In genomic region chr7:81692146-81692905, GRCh38 we compare ENCODE assay signal across 23 cellular contexts.
DNase-seq lines count a peak whose midpoint lies in the region; ATAC-seq, FAIRE-seq and TF ChIP-seq lines count a peak whose summit lies in the region.
"Had no signal": no experiment of that assay in that cellular context is flagged by ENCODE, and none has a peak within 500 bp of the region (broad histone marks: within the 10 kb centered on the region; RNA-seq: fewer than 3 reads in every experiment).

No MANE protein-coding gene starts in this region.

- peak overlapping the region; percentile 13 for H3K27ac Mint-ChIP-seq in mesothelial cell of epicardium
- no peak overlapping the region for H3K27ac Mint-ChIP-seq in activated CD4-positive, alpha-beta T cell treated with anti-CD3 and anti-CD28 coated beads, Interleukin-2, amount 10 ng/mL, durations not matched to agents 24 days and 14 days
- H3K27ac Mint-ChIP-seq: activated CD8-positive, alpha-beta memory T cell treated with anti-CD3 and anti-CD28 coated beads, Interleukin-2, amount 10 ng/mL, durations not matched to agents 7 days and 5 days; dendritic cell treated with granulocyte-macrophage colony-stimulating factor and Interleukin-4, amounts not matched to agents 40 ng/mL and 50 ng/mL, for 4 days had no signal

- no peak overlapping the region for H3K4me3 Mint-ChIP-seq in mesothelial cell of epicardium
- H3K4me3 Mint-ChIP-seq in activated CD4-positive, alpha-beta T cell treated with anti-CD3 and anti-CD28 coated beads, Interleukin-2, amount 10 ng/mL, durations not matched to agents 24 days and 14 days, result no peak overlapping the region
- H3K4me3 Mint-ChIP-seq: activated CD8-positive, alpha-beta memory T cell treated with anti-CD3 and anti-CD28 coated beads, Interleukin-2, amount 10 ng/mL, durations not matched to agents 7 days and 5 days; dendritic cell treated with granulocyte-macrophage colony-stimulating factor and Interleukin-4, amounts not matched to agents 40 ng/mL and 50 ng/mL, for 4 days had no signal

- peak; percentile 47 for ATAC-seq in GM12878
- no peak for ATAC-seq in HG02938 (IDR thresholded peaks at IDR 0.05; ENCODE audit: unreplicated experiment)
- ATAC-seq: activated CD8-positive, alpha-beta memory T cell treated with anti-CD3 and anti-CD28 coated beads, Interleukin-2, amount 10 ng/mL, durations not matched to agents 7 days and 5 days; stimulated activated naive CD8-positive, alpha-beta T cell treated with anti-CD3 and anti-CD28 coated beads, Interleukin-15, Interleukin-2, amounts not matched to agents 100 U/mL and 50 U/mL, for 24 hours had no signal

- H3K4me2 ChIP-seq in GM12878 (ENCODE audit: control insufficient read depth, insufficient read depth), result no peak overlapping the region

- peaks cover 44% of the 10 kb centered on the region for H3K4me1 Mint-ChIP-seq in mesothelial cell of epicardium
- H3K4me1 Mint-ChIP-seq in activated CD4-positive, alpha-beta T cell treated with anti-CD3 and anti-CD28 coated beads, Interleukin-2, amount 10 ng/mL, durations not matched to agents 24 days and 14 days, result no peaks in the 10 kb centered on the region
- H3K4me1 Mint-ChIP-seq: activated CD8-positive, alpha-beta memory T cell treated with anti-CD3 and anti-CD28 coated beads, Interleukin-2, amount 10 ng/mL, durations not matched to agents 7 days and 5 days had no signal

- POLR2A ChIA-PET in GM12878 (lab: Charles Lee), result interaction anchor here (1.3 kb wide), 1 partner anchor 52 kb away, joined by 3 read pairs; no protein-coding TSS in a partner anchor

- TF ChIP-seq POLR2A in GM12878 (IDR thresholded peaks at IDR 0.05; ENCODE audit: low read depth, low read length), result no peak

- CTCF ChIA-PET in GM12878 (lab: Yijun Ruan, JAX), result interaction anchor here (0.6 to 1.7 kb wide), 6 partner anchors 8 to 192 kb away, joined by 3 to 7 read pairs (median 4); no protein-coding TSS in a partner anchor

- H3K36me3 Mint-ChIP-seq in mesothelial cell of epicardium, result no peaks in the 10 kb centered on the region
- no peaks in the 10 kb centered on the region for H3K36me3 Mint-ChIP-seq in activated CD4-positive, alpha-beta T cell treated with anti-CD3 and anti-CD28 coated beads, Interleukin-2, amount 10 ng/mL, durations not matched to agents 24 days and 14 days (ENCODE audit: low read depth)
- H3K36me3 Mint-ChIP-seq: activated CD8-positive, alpha-beta memory T cell treated with anti-CD3 and anti-CD28 coated beads, Interleukin-2, amount 10 ng/mL, durations not matched to agents 7 days and 5 days had no signal

- no peaks in the 10 kb centered on the region for H3K79me2 ChIP-seq in GM12878 (ENCODE audit: control insufficient read depth, insufficient read depth, low read length)

- WGBS in GM12878 (ENCODE audit: insufficient coverage, insufficient replicate concordance, low lambda C conversion rate, missing lambda C conversion rate), result 42% methylated on average over 3 of the region's 3 CpGs

- TF ChIP-seq RAD21 in GM12878 (IDR thresholded peaks at IDR 0.05; ENCODE audit: insufficient read depth, low read depth, low read length), result no peak

- in situ Hi-C loops in GM12878 (cut with MboI), result no loop called here

- RAD21 ChIA-PET in GM12878 (lab: Charles Lee; ENCODE audit: unreplicated experiment), result interaction anchor here (1.0 to 3.0 kb wide), 9 partner anchors 8 to 191 kb away, joined by 3 to 19 read pairs (median 4); partner anchors contain the start of gene HGF

- H3K36me3 ChIP-seq in GM12878 (ENCODE audit: control insufficient read depth in 2 of 2, insufficient read depth in 2 of 2, low read length in 1 of 2) (no peaks in the 10 kb centered on the region), SJCRH30 (no peaks in the 10 kb centered on the region)
- H3K36me3 ChIP-seq: upper lobe of left lung had no signal

- TF ChIP-seq EP300 in GM12878 (IDR thresholded peaks at IDR 0.05; ENCODE audit: borderline replicate concordance in 1 of 2, control insufficient read depth in 1 of 2, low read depth in 2 of 2, low read length in 2 of 2), result no peak

- TF ChIP-seq CTCF in GM12878 (IDR thresholded peaks at IDR 0.05 in 2 of 3, conservative IDR thresholded peaks at IDR 0.05 in 1 of 3; ENCODE audit: control insufficient read depth in 2 of 3, extremely low read depth in 1 of 3, insufficient read depth in 1 of 3, low read depth in 3 of 3, low read length in 3 of 3), result no peak
- no peak for TF ChIP-seq CTCF in mesothelial cell of epicardium (IDR thresholded peaks at IDR 0.05; ENCODE audit: unreplicated experiment)

- H3K4me3 ChIP-seq in GM12878 (no peak overlapping the region), SJCRH30 (no peak overlapping the region)
- H3K4me3 ChIP-seq: upper lobe of left lung had no signal

- no TSS peak for BruUV-seq in GM12878 (replicated peaks; lab: Mats Ljungman, UMichigan)

- intact Hi-C loops in GM12878 (cut with micrococcal nuclease; ENCODE audit: unreplicated experiment), result no loop called here
- intact Hi-C loops in activated CD4-positive, alpha-beta T cell treated with anti-CD3 and anti-CD28 coated beads, Interleukin-2, amount 10 ng/mL, durations not matched to agents 24 days and 14 days (cut with micrococcal nuclease), result no loop called here

- DNase-seq in ELR (ENCODE audit: low read depth) (peak; percentile 80), NCI-H446 (lab: John Stamatoyannopoulos, UW) (peak; percentile 72 to 81), GM12878 (ENCODE audit: low read depth, low spot score) (no peak), mesothelial cell of epicardium (ENCODE audit: low spot score in 2 of 2, unreplicated experiment in 2 of 2) (no peak), SJCRH30 (no peak), NCI-H510A treated with DMSO at 0.1 percent for 48 hours (lab: John Stamatoyannopoulos, UW) (no peak)
- DNase-seq in activated CD4-positive, alpha-beta T cell treated with anti-CD3 and anti-CD28 coated beads, Interleukin-2, amount 10 ng/mL, durations not matched to agents 24 days and 14 days, result no peak
- DNase-seq: activated CD4-positive, CD25-positive, alpha-beta regulatory T cell; activated CD8-positive, alpha-beta memory T cell treated with anti-CD3 and anti-CD28 coated beads, Interleukin-2, amount 10 ng/mL, durations not matched to agents 7 days and 5 days; activated effector memory CD4-positive, alpha-beta T cell treated with Interleukin-2 at 50 U/mL for 16 hours; aorta; COR-L47; erythroblast; hypothalamus; NCI-H187; NCI-H524; stimulated activated CD4-positive, alpha-beta T cell treated with anti-CD3 and anti-CD28 coated beads, Interleukin-12 subunit alpha, Interleukin-12 subunit beta, amount 100 ng/mL, for 4 hours; stimulated activated naive CD8-positive, alpha-beta T cell treated with anti-CD3 and anti-CD28 coated beads, Interleukin-15, Interleukin-2, amounts not matched to agents 100 U/mL and 50 U/mL, for 24 hours; T-helper 1 cell; upper lobe of left lung had no signal

- H4K20me1 ChIP-seq in GM12878 (ENCODE audit: control insufficient read depth, insufficient read depth), result no peaks in the 10 kb centered on the region

- no peaks in the 10 kb centered on the region for H3K4me1 ChIP-seq in GM12878 (ENCODE audit: control insufficient read depth, insufficient read depth, low read length)
- H3K4me1 ChIP-seq in SJCRH30, result no peaks in the 10 kb centered on the region
- H3K4me1 ChIP-seq: upper lobe of left lung had no signal

- H3K27ac ChIP-seq in GM12878 (ENCODE audit: control insufficient read depth, insufficient read depth) (no peak overlapping the region), SJCRH30 (no peak overlapping the region)
- H3K27ac ChIP-seq: upper lobe of left lung had no signal

- H3K9ac ChIP-seq in GM12878 (ENCODE audit: control insufficient read depth, insufficient read depth, low read length), result no peak overlapping the region

- no peak overlapping the region for H2AFZ ChIP-seq in GM12878 (ENCODE audit: control insufficient read depth, low read depth, low read length)

- no peaks in the 10 kb centered on the region for H3K9me3 ChIP-seq in GM12878 (replicated peaks; ENCODE audit: control insufficient read depth, insufficient read depth, low read length)
- no peaks in the 10 kb centered on the region for H3K9me3 ChIP-seq in SJCRH30 (replicated peaks)
- H3K9me3 ChIP-seq: upper lobe of left lung had no signal

- no peaks in the 10 kb centered on the region for H3K27me3 Mint-ChIP-seq in mesothelial cell of epicardium (ENCODE audit: low read depth)
- no peaks in the 10 kb centered on the region for H3K27me3 Mint-ChIP-seq in activated CD4-positive, alpha-beta T cell treated with anti-CD3 and anti-CD28 coated beads, Interleukin-2, amount 10 ng/mL, durations not matched to agents 24 days and 14 days
- H3K27me3 Mint-ChIP-seq: activated CD8-positive, alpha-beta memory T cell treated with anti-CD3 and anti-CD28 coated beads, Interleukin-2, amount 10 ng/mL, durations not matched to agents 7 days and 5 days; dendritic cell treated with granulocyte-macrophage colony-stimulating factor and Interleukin-4, amounts not matched to agents 40 ng/mL and 50 ng/mL, for 4 days had no signal

- no peak for FAIRE-seq in GM12878 (lab: Jason Lieb, UNC)
- FAIRE-seq: GM18507 had no signal

- H3K9me3 Mint-ChIP-seq in mesothelial cell of epicardium, result no peaks in the 10 kb centered on the region
- no peaks in the 10 kb centered on the region for H3K9me3 Mint-ChIP-seq in activated CD4-positive, alpha-beta T cell treated with anti-CD3 and anti-CD28 coated beads, Interleukin-2, amount 10 ng/mL, durations not matched to agents 24 days and 14 days

- H3K27me3 ChIP-seq in GM12878 (replicated peaks in 1 of 2; ENCODE audit: control insufficient read depth in 2 of 2, insufficient read depth in 2 of 2, low read length in 1 of 2) (no peaks in the 10 kb centered on the region), SJCRH30 (no peaks in the 10 kb centered on the region)
- H3K27me3 ChIP-seq: upper lobe of left lung had no signal

- SMC1A ChIA-PET in GM12878 (lab: Charles Lee; ENCODE audit: uncharacterized antibody, unreplicated experiment), result interaction anchor here (0.9 to 5.7 kb wide), 9 partner anchors 8 to 43 kb away, joined by 3 to 30 read pairs (median 6); no protein-coding TSS in a partner anchor

TF ChIP-seq in GM12878, 131 proteins besides CTCF, POLR2A, EP300 and RAD21 (continues in another document):
- TF ChIP-seq IKZF1 (conservative IDR thresholded peaks at IDR 0.05), result 0 out of 2 replicates have a peak, but pooled peaks have one; percentile 13
- TF ChIP-seq ATF7 (IDR thresholded peaks at IDR 0.05; ENCODE audit: low read depth), result no peak
- no peak for TF ChIP-seq RFX5 (IDR thresholded peaks at IDR 0.05; ENCODE audit: low read depth, low read length)
- TF ChIP-seq USF1 (IDR thresholded peaks at IDR 0.05; ENCODE audit: borderline replicate concordance, extremely low read length, insufficient read depth, low read depth, low read length), result no peak
- TF ChIP-seq MYB (IDR thresholded peaks at IDR 0.05; ENCODE audit: borderline replicate concordance, low read depth, low read length), result no peak
- peak; percentile 17; the same call in 1 of the 2 replicates for TF ChIP-seq MEF2A (IDR thresholded peaks at IDR 0.05; ENCODE audit: insufficient read depth, low read depth, low read length)

Comparison
In these comparisons a context has a peak if more than half of its experiments do, and no peak if none do; other contexts are left out.
1. DNase-seq: peak in ELR (single experiment) and NCI-H446 (2 of 2); none in GM12878 (single experiment), mesothelial cell of epicardium (0 of 2), SJCRH30 (0 of 2), activated CD4-positive, alpha-beta T cell treated with anti-CD3 and anti-CD28 coated beads, Interleukin-2, amount 10 ng/mL, durations not matched to agents 24 days and 14 days (single experiment) and NCI-H510A treated with DMSO at 0.1 percent for 48 hours (single experiment).